ENCODE assay signal across 19 cellular contexts in the genomic region with DNA sequence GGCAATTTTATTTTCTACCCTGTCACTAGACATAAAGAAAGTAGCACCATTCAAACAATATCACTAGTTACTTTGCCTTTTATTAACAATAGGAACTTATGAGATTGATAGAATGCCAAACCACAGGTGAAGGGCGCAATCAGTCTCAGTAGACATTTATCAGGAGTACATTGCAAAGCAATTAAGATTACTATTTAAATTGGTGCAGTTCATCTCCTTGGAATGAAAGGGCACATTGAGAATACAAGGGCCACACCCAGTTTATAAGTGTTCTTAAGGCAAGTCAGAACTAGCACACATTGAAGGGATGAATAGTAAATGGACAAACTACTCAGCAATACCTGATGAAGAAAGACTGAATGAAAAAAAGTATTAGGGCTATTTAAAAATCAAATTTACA.
DNase-seq lines count a peak whose midpoint lies in the region; ATAC-seq, FAIRE-seq and TF ChIP-seq lines count a peak whose summit lies in the region.
"Had no signal": no experiment of that assay in that cellular context is flagged by ENCODE, and none has a peak within 500 bp of the region (broad histone marks: within the 10 kb centered on the region; RNA-seq: fewer than 3 reads in every experiment).

No MANE protein-coding gene starts in this region.

- CTCF ChIA-PET in PC-3 (lab: Charles Lee): no interaction called here

- H3K9me3 ChIP-seq in PC-3 (ENCODE audit: low read length): peaks cover 4% of the 10 kb centered on the region; the same call in 1 of the 2 replicates
- peaks cover 2% of the 10 kb centered on the region for H3K9me3 ChIP-seq in small intestine (ENCODE audit: control insufficient read depth, low read depth)

- no TSS peak for BruUV-seq in PC-3 (replicated peaks; lab: Mats Ljungman, UMichigan)

- TF ChIP-seq CTCF in PC-3 (conservative IDR thresholded peaks at IDR 0.05; ENCODE audit: low read depth, low read length): no peak
- TF ChIP-seq CTCF in epithelial cell of esophagus (IDR thresholded peaks at IDR 0.05; ENCODE audit: insufficient read depth, low read depth, low read length, missing control alignments): no peak

- intact Hi-C loops in PC-3 (cut with micrococcal nuclease): loop anchor here (2.0 to 10.0 kb wide), 4 partner anchors 79 to 417 kb away; no protein-coding TSS in a partner anchor

- peak; percentile 73 for ATAC-seq in PC-3
- ATAC-seq in GM18867 (IDR thresholded peaks at IDR 0.05; ENCODE audit: unreplicated experiment): no peak
- ATAC-seq: CD8-positive, alpha-beta T cell; HCT116; K562; Panc1 had no signal

- H3K79me2 ChIP-seq in PC-3 (ENCODE audit: low read length): no peaks in the 10 kb centered on the region

- H4K20me1 ChIP-seq in PC-3 (ENCODE audit: low read length): no peaks in the 10 kb centered on the region
- H4K20me1 ChIP-seq: BLaER1 had no signal

- WGBS in small intestine, 3 donors: 23 to 68% (median 39%) methylated on average over 1 of the region's 1 CpG

- no peak overlapping the region for H3K4me2 ChIP-seq in PC-3 (ENCODE audit: low read length)
- H3K4me2 ChIP-seq: BLaER1 had no signal

- peaks cover 16% of the 10 kb centered on the region for H3K4me1 ChIP-seq in PC-3 (ENCODE audit: insufficient read depth, low read length)
- H3K4me1 ChIP-seq in small intestine (ENCODE audit: control insufficient read depth in 2 of 2, insufficient read depth in 1 of 2, low read depth in 1 of 2, low read length in 1 of 2): no peaks in the 10 kb centered on the region
- H3K4me1 ChIP-seq: BLaER1 had no signal

- no peaks in the 10 kb centered on the region for H3K9me2 ChIP-seq in PC-3 (replicated peaks; ENCODE audit: low read length)

- H3F3A ChIP-seq in PC-3 (ENCODE audit: low read length, unreplicated experiment): no peaks in the 10 kb centered on the region

- H3K9ac ChIP-seq in PC-3 (ENCODE audit: low read length): no peak overlapping the region
- H3K9ac ChIP-seq: BLaER1 had no signal

- H3K36me3 ChIP-seq in PC-3 (ENCODE audit: low read depth, low read length): peaks cover 13% of the 10 kb centered on the region; the same call in 1 of the 2 replicates
- H3K36me3 ChIP-seq in small intestine (ENCODE audit: control insufficient read depth in 2 of 2, insufficient read depth in 2 of 2, low read length in 2 of 2): no peaks in the 10 kb centered on the region
- H3K36me3 ChIP-seq: BLaER1 had no signal

- no peak overlapping the region for H3K4me3 ChIP-seq in PC-3 (ENCODE audit: low read length)
- H3K4me3 ChIP-seq in epithelial cell of esophagus (ENCODE audit: low read length): no peak overlapping the region
- no peak overlapping the region for H3K4me3 ChIP-seq in small intestine (ENCODE audit: low read depth in 1 of 2, low read length in 2 of 2)
- H3K4me3 ChIP-seq: BLaER1, K562 had no signal

- H2AFZ ChIP-seq in PC-3 (ENCODE audit: low read length): no peak overlapping the region

- H3K27me3 ChIP-seq in PC-3 (ENCODE audit: low read length): no peaks in the 10 kb centered on the region
- no peaks in the 10 kb centered on the region for H3K27me3 ChIP-seq in small intestine (ENCODE audit: control insufficient read depth in 2 of 2, insufficient read depth in 2 of 2, low read length in 2 of 2)
- H3K27me3 ChIP-seq: BLaER1 had no signal

- no peak for FAIRE-seq in small intestine (lab: Jason Lieb, UNC)
- FAIRE-seq: K562 had no signal

- peak overlapping the region; percentile 47; the same call in 1 of the 2 replicates for H3K27ac ChIP-seq in PC-3 (ENCODE audit: low read length)
- H3K27ac ChIP-seq in small intestine (ENCODE audit: low read depth in 1 of 2, low read length in 1 of 2): no peak overlapping the region
- H3K27ac ChIP-seq: BLaER1 had no signal

- POLR2A ChIA-PET in PC-3 (lab: Charles Lee; ENCODE audit: unreplicated experiment): no interaction called here

- DNase-seq in NCI-H510A treated with DMSO at 0.1 percent for 48 hours (lab: John Stamatoyannopoulos, UW): peak; percentile 3
- no peak for DNase-seq in NCI-H510A (lab: John Stamatoyannopoulos, UW)
- DNase-seq in PC-3: peak; percentile 57
- peak; percentile 86 for DNase-seq in epithelial cell of esophagus (ENCODE audit: low read depth)
- DNase-seq in small intestine: peak; percentile 45
- DNase-seq in HUDEP-2 (lab: John Stamatoyannopoulos, UW; ENCODE audit: unreplicated experiment in 76 of 76): no peak
- DNase-seq in epidermal melanocyte (ENCODE audit: insufficient read length, low spot score): no peak
- DNase-seq: 8988T; CD8-positive, alpha-beta T cell; DMS79 treated with DMSO at 0.1 percent for 48 hours; NCI-H1092 treated with DMSO at 0.1 percent for 48 hours; NCI-H2171; NCI-H446 treated with DMSO at 0.1 percent for 48 hours; SHP77 treated with DMSO at 0.1 percent for 48 hours had no signal

Comparison
In these comparisons a context has a peak if more than half of its experiments do, and no peak if none do; other contexts are left out.
1. DNase-seq: peak in NCI-H510A treated with DMSO at 0.1 percent for 48 hours (single experiment), PC-3 (single experiment), epithelial cell of esophagus (single experiment) and small intestine (single experiment); none in NCI-H510A (single experiment), HUDEP-2 (0 of 76) and epidermal melanocyte (single experiment).